20 cellular contexts compared by ENCODE assay signal in the genomic region with DNA sequence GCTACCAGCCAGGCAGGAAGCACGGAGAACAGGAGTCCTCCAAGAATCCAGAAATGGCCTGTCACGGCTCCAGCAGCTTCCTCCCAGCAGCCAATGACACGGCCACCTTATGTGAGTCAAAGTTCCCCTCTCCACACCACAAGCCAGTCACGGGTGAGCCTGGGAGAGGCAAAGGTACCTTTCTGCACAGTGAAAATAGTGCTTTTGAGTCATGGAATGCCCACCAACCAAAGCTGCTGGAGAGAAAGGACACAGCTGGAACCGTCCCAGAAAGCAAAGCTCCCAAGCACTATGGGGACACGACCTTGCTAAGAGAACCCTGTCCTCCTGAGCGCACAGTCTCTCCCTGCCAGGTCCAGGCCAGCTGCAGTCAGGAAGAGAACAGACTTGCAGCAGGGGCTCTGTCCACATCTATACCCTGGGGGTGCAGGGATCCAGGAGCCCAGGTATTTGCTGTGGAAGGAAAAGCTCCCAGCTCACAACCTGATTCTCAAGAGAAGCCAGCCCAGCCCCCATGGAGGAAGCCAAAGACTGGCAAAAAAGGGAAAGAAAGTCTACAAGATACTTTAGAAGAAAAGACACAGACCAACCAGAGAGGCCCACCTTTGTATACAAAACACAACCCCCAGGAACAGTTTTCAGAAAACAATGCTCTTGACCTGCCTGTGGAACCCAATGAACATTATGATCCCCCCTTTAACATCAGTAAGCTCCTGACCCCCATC. TPM values are rescaled to one million over a fixed set of nuclear protein-coding genes. Genes with fewer than 3 reads are reported as not detected.
"Had no signal": no experiment of that assay in that cellular context is flagged by ENCODE, and none has a peak within 500 bp of the region (broad histone marks: within the 10 kb centered on the region; RNA-seq: fewer than 3 reads in every experiment).

No MANE protein-coding gene starts in this region.

- H3K4me1 Mint-ChIP-seq: mesothelial cell of epicardium; nephron progenitor cell; stimulated activated naive CD8-positive, alpha-beta T cell treated with anti-CD3 and anti-CD28 coated beads, Interleukin-15, amount 100 ng/mL, for 72 hours had no signal

- H3K36me3 Mint-ChIP-seq: activated naive CD8-positive, alpha-beta T cell; mesothelial cell of epicardium; type B pancreatic cell had no signal

- H3K27ac Mint-ChIP-seq: activated naive CD8-positive, alpha-beta T cell; activated T-cell treated with anti-CD3 and anti-CD28 coated beads, Interleukin-2, amount 50 U/mL, for 72 hours; mesothelial cell of epicardium; nephron progenitor cell; stimulated activated naive CD8-positive, alpha-beta T cell treated with anti-CD3 and anti-CD28 coated beads, Interleukin-15, amount 100 ng/mL, for 72 hours; type B pancreatic cell had no signal

- DNase-seq: activated CD4-positive, alpha-beta T cell treated with anti-CD3 and anti-CD28 coated beads, Interleukin-2, amount 50 U/mL, for 48 hours; activated gamma-delta T cell; activated T-cell treated with anti-CD3 and anti-CD28 coated beads, Interleukin-2, amount 50 U/mL, for 72 hours; effector CD8-positive, alpha-beta T cell; left colon; nephron progenitor cell; nucleus accumbens; small intestine; stimulated activated CD4-positive, alpha-beta T cell treated with anti-CD3 and anti-CD28 coated beads, Interleukin-15, amount 100 ng/mL, for 24 hours; stimulated activated CD4-positive, alpha-beta T cell treated with anti-CD3 and anti-CD28 coated beads, Interleukin-2, amount 100 ng/mL, for 48 hours; stimulated activated naive CD8-positive, alpha-beta T cell treated with anti-CD3 and anti-CD28 coated beads, Interleukin-15, amount 100 ng/mL, for 72 hours had no signal

- H3K9me3 Mint-ChIP-seq: activated T-cell treated with anti-CD3 and anti-CD28 coated beads, Interleukin-2, amount 50 U/mL, for 72 hours; mesothelial cell of epicardium; nephron progenitor cell; stimulated activated naive CD8-positive, alpha-beta T cell treated with anti-CD3 and anti-CD28 coated beads, Interleukin-15, amount 100 ng/mL, for 72 hours; type B pancreatic cell had no signal

- H3K4me3 Mint-ChIP-seq: activated naive CD8-positive, alpha-beta T cell; activated T-cell treated with anti-CD3 and anti-CD28 coated beads, Interleukin-2, amount 50 U/mL, for 72 hours; mesothelial cell of epicardium; nephron progenitor cell; stimulated activated naive CD8-positive, alpha-beta T cell treated with anti-CD3 and anti-CD28 coated beads, Interleukin-15, amount 100 ng/mL, for 72 hours; type B pancreatic cell had no signal

- ATAC-seq: activated T-cell treated with anti-CD3 and anti-CD28 coated beads, Interleukin-2, amount 50 U/mL, for 72 hours; esophagus mucosa; left colon; stimulated activated naive CD8-positive, alpha-beta T cell treated with anti-CD3 and anti-CD28 coated beads, Interleukin-15, amount 100 ng/mL, for 72 hours had no signal

- H3K27me3 Mint-ChIP-seq: stimulated activated naive CD8-positive, alpha-beta T cell treated with anti-CD3 and anti-CD28 coated beads, Interleukin-15, amount 100 ng/mL, for 72 hours had no signal

RNA-seq across cellular contexts. Expression of gene C10orf71, which starts 24.4 kb away (rescaled TPM):
- total RNA-seq: activated T-cell treated with anti-CD3 and anti-CD28 coated beads, Interleukin-2, amount 50 U/mL, for 72 hours; bronchial epithelial cell; cerebellum; esophagus mucosa; left colon; lung; mesothelial cell of epicardium; T-helper 2 cell treated with Interferon-gamma antibody and Interleukin-4, amounts not matched to agents 100 ng/mL and 5 ng/mL, for 36 hours; temporal lobe had no signal
